1 cellular context compared by ENCODE assay signal in the genomic region with DNA sequence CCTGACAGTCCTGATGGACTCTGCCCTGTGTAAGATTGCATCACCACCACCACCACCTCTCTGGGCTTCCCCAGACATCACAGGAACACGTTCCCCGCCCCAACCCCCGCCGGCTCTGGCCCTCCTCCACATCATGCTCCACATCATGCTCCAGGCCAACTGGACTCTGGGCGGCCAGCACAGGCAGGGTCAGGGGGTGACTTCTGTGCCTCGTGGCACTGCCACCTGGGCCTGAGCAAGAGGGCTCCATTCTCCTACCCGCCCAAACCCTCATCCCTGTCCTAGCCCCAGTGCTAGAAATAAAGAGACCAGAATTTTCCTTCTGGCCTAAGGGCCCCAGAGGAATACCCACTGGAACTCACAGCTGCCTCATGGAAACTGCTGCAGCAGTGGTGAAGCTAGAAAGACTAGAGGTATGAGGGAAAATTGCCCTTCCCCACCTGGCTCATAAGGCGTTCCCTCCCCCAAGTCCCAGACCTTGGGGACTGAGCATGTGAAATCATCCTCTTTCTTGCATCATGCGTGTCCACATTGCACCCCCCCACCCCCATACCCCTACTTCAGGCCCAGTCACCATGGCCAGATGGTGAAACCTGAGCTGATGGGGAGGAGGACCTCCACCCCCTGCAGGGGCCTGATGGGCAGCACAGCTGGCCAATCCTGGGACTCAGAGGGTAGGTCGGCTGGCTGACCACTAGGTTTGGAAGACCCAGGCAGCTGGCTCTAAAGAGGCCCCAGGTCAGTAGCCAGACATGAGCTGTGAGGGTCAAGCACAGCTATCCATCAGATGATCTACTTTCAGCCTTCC.
TF ChIP-seq lines count a peak whose summit lies in the region.

A gene with protein sequence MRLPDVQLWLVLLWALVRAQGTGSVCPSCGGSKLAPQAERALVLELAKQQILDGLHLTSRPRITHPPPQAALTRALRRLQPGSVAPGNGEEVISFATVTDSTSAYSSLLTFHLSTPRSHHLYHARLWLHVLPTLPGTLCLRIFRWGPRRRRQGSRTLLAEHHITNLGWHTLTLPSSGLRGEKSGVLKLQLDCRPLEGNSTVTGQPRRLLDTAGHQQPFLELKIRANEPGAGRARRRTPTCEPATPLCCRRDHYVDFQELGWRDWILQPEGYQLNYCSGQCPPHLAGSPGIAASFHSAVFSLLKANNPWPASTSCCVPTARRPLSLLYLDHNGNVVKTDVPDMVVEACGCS (plus strand): TSS at position 742 of the 808 bp plus-strand sequence. CDS start 230 bp downstream, outside the sequence.

TF ChIP-seq in H1, 55 proteins besides CTCF, POLR2A, EP300 and RAD21 (continues in another document):
- TF ChIP-seq SP4 (IDR thresholded peaks at IDR 0.05; ENCODE audit: low read length) (peak; percentile 86), PHF8 (conservative IDR thresholded peaks at IDR 0.05; ENCODE audit: low read depth, low read length) (0 out of 2 replicates have a peak, but pooled peaks have one; percentile 1), NRF1 (IDR thresholded peaks at IDR 0.05; ENCODE audit: low read depth, low read length) (no peak), MAFK (IDR thresholded peaks at IDR 0.05; ENCODE audit: low read depth, low read length) (0 out of 2 replicates have a peak, but pooled peaks have one; percentile 7), HDAC6 (IDR thresholded peaks at IDR 0.05; ENCODE audit: low read depth, low read length) (no peak), CHD2 (IDR thresholded peaks at IDR 0.05; ENCODE audit: low read length) (peak; percentile 84), YY1 (IDR thresholded peaks at IDR 0.05; ENCODE audit: low read depth, low read length) (no peak), RBBP5 (IDR thresholded peaks at IDR 0.05; ENCODE audit: borderline replicate concordance, low read depth, low read length) (no peak; the same call in 1 of the 2 replicates), SIRT6 (IDR thresholded peaks at IDR 0.05; ENCODE audit: low read length) (no peak), RNF2 (IDR thresholded peaks at IDR 0.05; ENCODE audit: borderline replicate concordance, low read depth, low read length, missing control alignments, poor library complexity, severe bottlenecking) (no peak), SUZ12 (IDR thresholded peaks at IDR 0.05; ENCODE audit: low read length) (no peak), BCL11A (IDR thresholded peaks at IDR 0.05; ENCODE audit: low read depth in 2 of 2, low read length in 2 of 2) (no peak), EGR1 (IDR thresholded peaks at IDR 0.05; ENCODE audit: borderline replicate concordance, low read depth, low read length) (no peak), TBP (IDR thresholded peaks at IDR 0.05; ENCODE audit: low read depth, low read length) (peak; percentile 50; the same call in 1 of the 2 replicates), TEAD4 (IDR thresholded peaks at IDR 0.05; ENCODE audit: low read depth, low read length) (no peak), SP1 (IDR thresholded peaks at IDR 0.05; ENCODE audit: low read depth, low read length) (peak; percentile 88), CHD1 (IDR thresholded peaks at IDR 0.05; ENCODE audit: low read depth, low read length) (no peak), SRF (IDR thresholded peaks at IDR 0.05; ENCODE audit: low read depth, low read length) (no peak), BACH1 (IDR thresholded peaks at IDR 0.05; ENCODE audit: low read length) (no peak), JUND (IDR thresholded peaks at IDR 0.05; ENCODE audit: low read length) (peak; percentile 79), FOSL1 (IDR thresholded peaks at IDR 0.05; ENCODE audit: insufficient read depth, low read depth, low read length) (no peak), CBX5 (IDR thresholded peaks at IDR 0.05; ENCODE audit: low read depth, low read length) (no peak), NANOG (IDR thresholded peaks at IDR 0.05; ENCODE audit: insufficient read depth, low read depth, low read length, poor library complexity, severe bottlenecking) (no peak), SAP30 (IDR thresholded peaks at IDR 0.05; ENCODE audit: insufficient read depth, insufficient replicate concordance, low read length) (no peak), ASH2L (IDR thresholded peaks at IDR 0.05; ENCODE audit: low read length) (no peak), CBX8 (IDR thresholded peaks at IDR 0.05; ENCODE audit: borderline replicate concordance, low read depth, low read length) (no peak), POU5F1 (IDR thresholded peaks at IDR 0.05; ENCODE audit: low read depth, low read length) (no peak), GABPA (IDR thresholded peaks at IDR 0.05; ENCODE audit: borderline replicate concordance, insufficient read depth, low read length) (no peak), CREB1 (IDR thresholded peaks at IDR 0.05) (peak; percentile 45; the same call in 1 of the 2 replicates), EZH2 (IDR thresholded peaks at IDR 0.05; ENCODE audit: low read depth, low read length, severe bottlenecking) (no peak), POLR2AphosphoS5 (IDR thresholded peaks at IDR 0.05; ENCODE audit: low read depth, low read length) (peak; percentile 57; the same call in 1 of the 2 replicates), KDM1A (IDR thresholded peaks at IDR 0.05; ENCODE audit: borderline replicate concordance, low read length) (no peak), RFX5 (IDR thresholded peaks at IDR 0.05; ENCODE audit: borderline replicate concordance, low read depth, low read length) (no peak), SP2 (IDR thresholded peaks at IDR 0.05; ENCODE audit: low read length) (peak; percentile 74), TAF1 (IDR thresholded peaks at IDR 0.05; ENCODE audit: low read depth, low read length) (peak; percentile 72), KDM4A (IDR thresholded peaks at IDR 0.05; ENCODE audit: low read depth, low read length, severe bottlenecking) (no peak), CEBPB (IDR thresholded peaks at IDR 0.05; ENCODE audit: low read depth, low read length) (peak; percentile 98), BRCA1 (IDR thresholded peaks at IDR 0.05; ENCODE audit: low read depth, low read length) (no peak), HDAC2 (IDR thresholded peaks at IDR 0.05; ENCODE audit: borderline replicate concordance in 1 of 2, low read depth in 2 of 2, low read length in 2 of 2) (no peak; a peak in 1 of 4 replicates), KDM5A (IDR thresholded peaks at IDR 0.05; ENCODE audit: low read length) (no peak), RXRA (IDR thresholded peaks at IDR 0.05; ENCODE audit: insufficient read depth, low read depth, low read length) (no peak), ZNF274 (IDR thresholded peaks at IDR 0.05; ENCODE audit: borderline replicate concordance, extremely low read depth, low read length) (no peak), JUN (IDR thresholded peaks at IDR 0.05; ENCODE audit: low read depth, low read length) (no peak), SIN3A (conservative IDR thresholded peaks at IDR 0.05 in 1 of 2, IDR thresholded peaks at IDR 0.05 in 1 of 2; ENCODE audit: low read depth in 1 of 2, low read length in 2 of 2) (peak in 1 of 2 experiments; percentile 58; a peak in 1 of 4 replicates)
- TF ChIP-seq, protein P1, sequence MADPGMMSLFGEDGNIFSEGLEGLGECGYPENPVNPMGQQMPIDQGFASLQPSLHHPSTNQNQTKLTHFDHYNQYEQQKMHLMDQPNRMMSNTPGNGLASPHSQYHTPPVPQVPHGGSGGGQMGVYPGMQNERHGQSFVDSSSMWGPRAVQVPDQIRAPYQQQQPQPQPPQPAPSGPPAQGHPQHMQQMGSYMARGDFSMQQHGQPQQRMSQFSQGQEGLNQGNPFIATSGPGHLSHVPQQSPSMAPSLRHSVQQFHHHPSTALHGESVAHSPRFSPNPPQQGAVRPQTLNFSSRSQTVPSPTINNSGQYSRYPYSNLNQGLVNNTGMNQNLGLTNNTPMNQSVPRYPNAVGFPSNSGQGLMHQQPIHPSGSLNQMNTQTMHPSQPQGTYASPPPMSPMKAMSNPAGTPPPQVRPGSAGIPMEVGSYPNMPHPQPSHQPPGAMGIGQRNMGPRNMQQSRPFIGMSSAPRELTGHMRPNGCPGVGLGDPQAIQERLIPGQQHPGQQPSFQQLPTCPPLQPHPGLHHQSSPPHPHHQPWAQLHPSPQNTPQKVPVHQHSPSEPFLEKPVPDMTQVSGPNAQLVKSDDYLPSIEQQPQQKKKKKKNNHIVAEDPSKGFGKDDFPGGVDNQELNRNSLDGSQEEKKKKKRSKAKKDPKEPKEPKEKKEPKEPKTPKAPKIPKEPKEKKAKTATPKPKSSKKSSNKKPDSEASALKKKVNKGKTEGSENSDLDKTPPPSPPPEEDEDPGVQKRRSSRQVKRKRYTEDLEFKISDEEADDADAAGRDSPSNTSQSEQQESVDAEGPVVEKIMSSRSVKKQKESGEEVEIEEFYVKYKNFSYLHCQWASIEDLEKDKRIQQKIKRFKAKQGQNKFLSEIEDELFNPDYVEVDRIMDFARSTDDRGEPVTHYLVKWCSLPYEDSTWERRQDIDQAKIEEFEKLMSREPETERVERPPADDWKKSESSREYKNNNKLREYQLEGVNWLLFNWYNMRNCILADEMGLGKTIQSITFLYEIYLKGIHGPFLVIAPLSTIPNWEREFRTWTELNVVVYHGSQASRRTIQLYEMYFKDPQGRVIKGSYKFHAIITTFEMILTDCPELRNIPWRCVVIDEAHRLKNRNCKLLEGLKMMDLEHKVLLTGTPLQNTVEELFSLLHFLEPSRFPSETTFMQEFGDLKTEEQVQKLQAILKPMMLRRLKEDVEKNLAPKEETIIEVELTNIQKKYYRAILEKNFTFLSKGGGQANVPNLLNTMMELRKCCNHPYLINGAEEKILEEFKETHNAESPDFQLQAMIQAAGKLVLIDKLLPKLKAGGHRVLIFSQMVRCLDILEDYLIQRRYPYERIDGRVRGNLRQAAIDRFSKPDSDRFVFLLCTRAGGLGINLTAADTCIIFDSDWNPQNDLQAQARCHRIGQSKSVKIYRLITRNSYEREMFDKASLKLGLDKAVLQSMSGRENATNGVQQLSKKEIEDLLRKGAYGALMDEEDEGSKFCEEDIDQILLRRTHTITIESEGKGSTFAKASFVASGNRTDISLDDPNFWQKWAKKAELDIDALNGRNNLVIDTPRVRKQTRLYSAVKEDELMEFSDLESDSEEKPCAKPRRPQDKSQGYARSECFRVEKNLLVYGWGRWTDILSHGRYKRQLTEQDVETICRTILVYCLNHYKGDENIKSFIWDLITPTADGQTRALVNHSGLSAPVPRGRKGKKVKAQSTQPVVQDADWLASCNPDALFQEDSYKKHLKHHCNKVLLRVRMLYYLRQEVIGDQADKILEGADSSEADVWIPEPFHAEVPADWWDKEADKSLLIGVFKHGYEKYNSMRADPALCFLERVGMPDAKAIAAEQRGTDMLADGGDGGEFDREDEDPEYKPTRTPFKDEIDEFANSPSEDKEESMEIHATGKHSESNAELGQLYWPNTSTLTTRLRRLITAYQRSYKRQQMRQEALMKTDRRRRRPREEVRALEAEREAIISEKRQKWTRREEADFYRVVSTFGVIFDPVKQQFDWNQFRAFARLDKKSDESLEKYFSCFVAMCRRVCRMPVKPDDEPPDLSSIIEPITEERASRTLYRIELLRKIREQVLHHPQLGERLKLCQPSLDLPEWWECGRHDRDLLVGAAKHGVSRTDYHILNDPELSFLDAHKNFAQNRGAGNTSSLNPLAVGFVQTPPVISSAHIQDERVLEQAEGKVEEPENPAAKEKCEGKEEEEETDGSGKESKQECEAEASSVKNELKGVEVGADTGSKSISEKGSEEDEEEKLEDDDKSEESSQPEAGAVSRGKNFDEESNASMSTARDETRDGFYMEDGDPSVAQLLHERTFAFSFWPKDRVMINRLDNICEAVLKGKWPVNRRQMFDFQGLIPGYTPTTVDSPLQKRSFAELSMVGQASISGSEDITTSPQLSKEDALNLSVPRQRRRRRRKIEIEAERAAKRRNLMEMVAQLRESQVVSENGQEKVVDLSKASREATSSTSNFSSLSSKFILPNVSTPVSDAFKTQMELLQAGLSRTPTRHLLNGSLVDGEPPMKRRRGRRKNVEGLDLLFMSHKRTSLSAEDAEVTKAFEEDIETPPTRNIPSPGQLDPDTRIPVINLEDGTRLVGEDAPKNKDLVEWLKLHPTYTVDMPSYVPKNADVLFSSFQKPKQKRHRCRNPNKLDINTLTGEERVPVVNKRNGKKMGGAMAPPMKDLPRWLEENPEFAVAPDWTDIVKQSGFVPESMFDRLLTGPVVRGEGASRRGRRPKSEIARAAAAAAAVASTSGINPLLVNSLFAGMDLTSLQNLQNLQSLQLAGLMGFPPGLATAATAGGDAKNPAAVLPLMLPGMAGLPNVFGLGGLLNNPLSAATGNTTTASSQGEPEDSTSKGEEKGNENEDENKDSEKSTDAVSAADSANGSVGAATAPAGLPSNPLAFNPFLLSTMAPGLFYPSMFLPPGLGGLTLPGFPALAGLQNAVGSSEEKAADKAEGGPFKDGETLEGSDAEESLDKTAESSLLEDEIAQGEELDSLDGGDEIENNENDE (IDR thresholded peaks at IDR 0.05; ENCODE audit: insufficient replicate concordance, low read length): no peak
- TF ChIP-seq, protein P2, sequence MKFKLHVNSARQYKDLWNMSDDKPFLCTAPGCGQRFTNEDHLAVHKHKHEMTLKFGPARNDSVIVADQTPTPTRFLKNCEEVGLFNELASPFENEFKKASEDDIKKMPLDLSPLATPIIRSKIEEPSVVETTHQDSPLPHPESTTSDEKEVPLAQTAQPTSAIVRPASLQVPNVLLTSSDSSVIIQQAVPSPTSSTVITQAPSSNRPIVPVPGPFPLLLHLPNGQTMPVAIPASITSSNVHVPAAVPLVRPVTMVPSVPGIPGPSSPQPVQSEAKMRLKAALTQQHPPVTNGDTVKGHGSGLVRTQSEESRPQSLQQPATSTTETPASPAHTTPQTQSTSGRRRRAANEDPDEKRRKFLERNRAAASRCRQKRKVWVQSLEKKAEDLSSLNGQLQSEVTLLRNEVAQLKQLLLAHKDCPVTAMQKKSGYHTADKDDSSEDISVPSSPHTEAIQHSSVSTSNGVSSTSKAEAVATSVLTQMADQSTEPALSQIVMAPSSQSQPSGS (IDR thresholded peaks at IDR 0.05; ENCODE audit: low read length): 0 out of 2 replicates have a peak, but pooled peaks have one; percentile 64
- TF ChIP-seq, protein P3, sequence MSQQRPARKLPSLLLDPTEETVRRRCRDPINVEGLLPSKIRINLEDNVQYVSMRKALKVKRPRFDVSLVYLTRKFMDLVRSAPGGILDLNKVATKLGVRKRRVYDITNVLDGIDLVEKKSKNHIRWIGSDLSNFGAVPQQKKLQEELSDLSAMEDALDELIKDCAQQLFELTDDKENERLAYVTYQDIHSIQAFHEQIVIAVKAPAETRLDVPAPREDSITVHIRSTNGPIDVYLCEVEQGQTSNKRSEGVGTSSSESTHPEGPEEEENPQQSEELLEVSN (IDR thresholded peaks at IDR 0.05): peak; percentile 30; the same call in 1 of the 2 replicates
- TF ChIP-seq, protein P4, sequence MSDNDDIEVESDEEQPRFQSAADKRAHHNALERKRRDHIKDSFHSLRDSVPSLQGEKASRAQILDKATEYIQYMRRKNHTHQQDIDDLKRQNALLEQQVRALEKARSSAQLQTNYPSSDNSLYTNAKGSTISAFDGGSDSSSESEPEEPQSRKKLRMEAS (IDR thresholded peaks at IDR 0.05): peak; percentile 86
- TF ChIP-seq, protein P5, sequence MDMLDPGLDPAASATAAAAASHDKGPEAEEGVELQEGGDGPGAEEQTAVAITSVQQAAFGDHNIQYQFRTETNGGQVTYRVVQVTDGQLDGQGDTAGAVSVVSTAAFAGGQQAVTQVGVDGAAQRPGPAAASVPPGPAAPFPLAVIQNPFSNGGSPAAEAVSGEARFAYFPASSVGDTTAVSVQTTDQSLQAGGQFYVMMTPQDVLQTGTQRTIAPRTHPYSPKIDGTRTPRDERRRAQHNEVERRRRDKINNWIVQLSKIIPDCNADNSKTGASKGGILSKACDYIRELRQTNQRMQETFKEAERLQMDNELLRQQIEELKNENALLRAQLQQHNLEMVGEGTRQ (IDR thresholded peaks at IDR 0.05; ENCODE audit: low read length): no peak
- TF ChIP-seq, protein P6, sequence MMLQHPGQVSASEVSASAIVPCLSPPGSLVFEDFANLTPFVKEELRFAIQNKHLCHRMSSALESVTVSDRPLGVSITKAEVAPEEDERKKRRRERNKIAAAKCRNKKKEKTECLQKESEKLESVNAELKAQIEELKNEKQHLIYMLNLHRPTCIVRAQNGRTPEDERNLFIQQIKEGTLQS (IDR thresholded peaks at IDR 0.05; ENCODE audit: insufficient read depth, low read depth, low read length): 0 out of 2 replicates have a peak, but pooled peaks have one; percentile 34
